10 cellular contexts compared by ENCODE assay signal in the genomic region with DNA sequence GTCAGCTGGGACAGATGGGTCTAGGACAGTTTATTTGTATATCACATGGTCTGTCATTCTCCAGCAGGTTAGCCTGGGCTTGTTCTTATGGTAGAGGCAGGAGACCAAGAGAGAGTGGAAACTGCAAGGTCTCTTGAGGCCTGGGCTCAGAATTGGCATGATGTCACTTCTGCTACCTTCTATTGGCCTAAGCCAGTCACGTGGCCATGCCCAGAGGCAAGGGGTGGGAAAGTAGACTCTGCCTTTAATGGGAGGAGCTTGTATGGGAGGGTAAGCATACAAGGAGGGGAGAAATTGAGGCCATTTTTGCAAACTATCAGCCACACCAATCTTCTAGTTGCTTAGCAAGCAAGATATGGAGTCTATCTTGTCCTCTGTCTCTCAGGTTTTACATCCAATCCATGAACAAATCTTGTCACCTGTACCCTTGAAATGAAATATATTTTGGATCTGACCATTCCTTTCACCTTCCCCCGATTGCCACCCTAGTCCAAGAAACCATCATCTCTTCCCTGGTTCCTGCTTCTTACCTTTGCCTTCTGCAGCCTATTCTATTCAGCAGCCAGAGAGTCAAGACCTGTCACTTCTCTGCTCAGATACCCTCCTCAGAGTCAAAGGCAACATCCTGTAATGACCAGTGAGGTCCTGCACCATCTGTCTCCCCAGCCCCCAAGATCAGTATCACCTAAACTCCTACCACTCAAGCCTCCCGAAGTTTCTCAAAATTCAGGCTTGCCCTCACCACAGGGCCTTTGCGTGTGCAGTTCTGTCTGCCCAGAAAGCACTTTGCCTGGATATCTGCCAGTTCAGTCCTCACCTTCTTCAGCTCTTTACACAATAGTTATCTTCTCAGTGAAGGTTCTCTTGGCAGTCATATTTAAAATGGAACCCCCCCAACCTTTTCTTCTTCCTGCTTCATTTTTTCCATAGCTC.
A peak's percentile ranks its signal among the peaks of the same experiment; 100 is the strongest.
DNase-seq lines count a peak whose midpoint lies in the region; ATAC-seq and TF ChIP-seq lines count a peak whose summit lies in the region.
"Had no signal": no experiment of that assay in that cellular context is flagged by ENCODE, and none has a peak within 500 bp of the region (broad histone marks: within the 10 kb centered on the region; RNA-seq: fewer than 3 reads in every experiment).

No MANE protein-coding gene starts in this region.

- TF ChIP-seq EP300 in ovary (IDR thresholded peaks at IDR 0.05): no peak

- H3K4me1 ChIP-seq in spleen (peaks cover 8 to 60% (median 39%) of the 10 kb centered on the region in 6 donors), ovary (ENCODE audit: insufficient read depth) (peaks cover 10% of the 10 kb centered on the region)

- H3K4me3 ChIP-seq in spleen (no peak overlapping the region), ovary (no peak overlapping the region)

- H3K9me3 ChIP-seq in spleen (no peaks in the 10 kb centered on the region), ovary (no peaks in the 10 kb centered on the region)

- H3K4me1 Mint-ChIP-seq in stimulated activated naive B cell treated with anti-CD40 and anti-IgM and Interleukin-4, amounts not matched to agents 10 μg/mL and 1 μg/mL and 100 μg/mL, for 72 hours: peaks cover 5 to 13% of the 10 kb centered on the region in 2 donors

- intact Hi-C loops in spleen (cut with DNase I; ENCODE audit: low total_unique reads) (no loop called here), ovary (cut with DNase I) (no loop called here)

- 77 to 92% (median 89%) methylated on average over 4 of the region's 4 CpGs for WGBS in spleen, 5 donors
- 88 to 92% (median 89%) methylated on average over 4 of the region's 4 CpGs for WGBS in ovary, 3 donors

- ATAC-seq in activated naive CD4-positive, alpha-beta T cell treated with anti-CD3 and anti-CD28 coated beads, Interleukin-2, amount 50 U/mL, for 72 hours: peak; percentile 50 to 70
- ATAC-seq in HG02642 (IDR thresholded peaks at IDR 0.05; ENCODE audit: poor library complexity, unreplicated experiment): peak; percentile 76
- ATAC-seq in stimulated activated naive B cell treated with anti-CD40 and anti-IgM and Interleukin-4, amounts not matched to agents 10 μg/mL and 1 μg/mL and 100 μg/mL, for 72 hours (replicated peaks): peak; percentile 69 to 85

- H3K27me3 Mint-ChIP-seq in stimulated activated naive B cell treated with anti-CD40 and anti-IgM and Interleukin-4, amounts not matched to agents 10 μg/mL and 1 μg/mL and 100 μg/mL, for 72 hours: peaks cover 0 to 9% of the 10 kb centered on the region in 2 donors
- H3K27me3 Mint-ChIP-seq: CD4-positive, CD25-positive, alpha-beta regulatory T cell had no signal

- H3K4me3 Mint-ChIP-seq in stimulated activated naive B cell treated with anti-CD40 and anti-IgM and Interleukin-4, amounts not matched to agents 10 μg/mL and 1 μg/mL and 100 μg/mL, for 72 hours: no peak overlapping the region
- H3K4me3 Mint-ChIP-seq: CD4-positive, CD25-positive, alpha-beta regulatory T cell had no signal

- no peak for TF ChIP-seq POLR2A in spleen (IDR thresholded peaks at IDR 0.05)
- no peak for TF ChIP-seq POLR2A in ovary (IDR thresholded peaks at IDR 0.05)

- peak overlapping the region in 1 of 2 donors; percentile 12 for H3K27ac Mint-ChIP-seq in activated naive CD4-positive, alpha-beta T cell treated with anti-CD3 and anti-CD28 coated beads, Interleukin-2, amount 50 U/mL, for 72 hours
- no peak overlapping the region for H3K27ac Mint-ChIP-seq in stimulated activated naive B cell treated with anti-CD40 and anti-IgM and Interleukin-4, amounts not matched to agents 10 μg/mL and 1 μg/mL and 100 μg/mL, for 72 hours
- H3K27ac Mint-ChIP-seq: CD4-positive, CD25-positive, alpha-beta regulatory T cell had no signal

- H3K36me3 ChIP-seq in spleen (no peaks in the 10 kb centered on the region), ovary (no peaks in the 10 kb centered on the region)

- no peaks in the 10 kb centered on the region for H3K9me3 Mint-ChIP-seq in activated naive CD4-positive, alpha-beta T cell treated with anti-CD3 and anti-CD28 coated beads, Interleukin-2, amount 50 U/mL, for 72 hours
- H3K9me3 Mint-ChIP-seq in stimulated activated naive B cell treated with anti-CD40 and anti-IgM and Interleukin-4, amounts not matched to agents 10 μg/mL and 1 μg/mL and 100 μg/mL, for 72 hours: no peaks in the 10 kb centered on the region
- H3K9me3 Mint-ChIP-seq: neural crest cell had no signal

- no peaks in the 10 kb centered on the region for H3K36me3 Mint-ChIP-seq in activated naive CD4-positive, alpha-beta T cell treated with anti-CD3 and anti-CD28 coated beads, Interleukin-2, amount 50 U/mL, for 72 hours
- no peaks in the 10 kb centered on the region for H3K36me3 Mint-ChIP-seq in stimulated activated naive B cell treated with anti-CD40 and anti-IgM and Interleukin-4, amounts not matched to agents 10 μg/mL and 1 μg/mL and 100 μg/mL, for 72 hours
- H3K36me3 Mint-ChIP-seq: CD4-positive, CD25-positive, alpha-beta regulatory T cell had no signal

- no peaks in the 10 kb centered on the region for H3K27me3 ChIP-seq in spleen (replicated peaks in 1 of 7)
- H3K27me3 ChIP-seq in ovary: no peaks in the 10 kb centered on the region

- H3K27ac ChIP-seq in spleen (peak overlapping the region in 1 of 8 donors; percentile 29), ovary (no peak overlapping the region)

- no peak for TF ChIP-seq CTCF in spleen (IDR thresholded peaks at IDR 0.05 in 8 of 11, conservative IDR thresholded peaks at IDR 0.05 in 3 of 11)
- no peak for TF ChIP-seq CTCF in ovary (IDR thresholded peaks at IDR 0.05)

- no peak for DNase-seq in activated naive CD4-positive, alpha-beta T cell treated with anti-CD3 and anti-CD28 coated beads, Interleukin-2, amount 50 U/mL, for 72 hours (ENCODE audit: low spot score in 2 of 2)
- no peak for DNase-seq in activated naive CD4-positive, alpha-beta T cell (lab: John Stamatoyannopoulos, UW)
- DNase-seq in OCI-M1 (lab: John Stamatoyannopoulos, UW): peak; percentile 48
- peak; percentile 6 for DNase-seq in stimulated activated naive B cell treated with anti-CD40 and anti-IgM and Interleukin-4, amounts not matched to agents 10 μg/mL and 1 μg/mL and 100 μg/mL, for 72 hours
- DNase-seq in spleen: no peak
- no peak for DNase-seq in ovary
- DNase-seq in stimulated activated CD4-positive, alpha-beta T cell treated with anti-CD3 and anti-CD28 coated beads, Interleukin-4, amount 100 ng/mL, for 4 hours: no peak

Comparison
In these comparisons a context has a peak if more than half of its experiments do, and no peak if none do; other contexts are left out.
1. DNase-seq: peak in OCI-M1 (single experiment) and stimulated activated naive B cell treated with anti-CD40 and anti-IgM and Interleukin-4, amounts not matched to agents 10 μg/mL and 1 μg/mL and 100 μg/mL, for 72 hours (single experiment); none in activated naive CD4-positive, alpha-beta T cell treated with anti-CD3 and anti-CD28 coated beads, Interleukin-2, amount 50 U/mL, for 72 hours (0 of 2), activated naive CD4-positive, alpha-beta T cell (0 of 4), spleen (single experiment), ovary (0 of 5) and stimulated activated CD4-positive, alpha-beta T cell treated with anti-CD3 and anti-CD28 coated beads, Interleukin-4, amount 100 ng/mL, for 4 hours (0 of 2).
2. Peak in every context shown above with its lines, with median percentiles within 50 percentile points of each other: ATAC-seq.